ENCODE assay signal across 37 cellular contexts in genomic region chr3:185306847-185307246, GRCh38.
"Had no signal": no experiment of that assay in that cellular context is flagged by ENCODE, and none has a peak within 500 bp of the region (broad histone marks: within the 10 kb centered on the region; RNA-seq: fewer than 3 reads in every experiment).

No MANE protein-coding gene starts in this region.

- H3K4me3 Mint-ChIP-seq: activated CD4-positive, alpha-beta memory T cell treated with anti-CD3 and anti-CD28 coated beads, Interleukin-2, amount 10 ng/mL, durations not matched to agents 7 days and 5 days; activated CD4-positive, alpha-beta T cell treated with anti-CD3 and anti-CD28 coated beads for 36 hours; activated CD4-positive, alpha-beta T cell treated with anti-CD3 and anti-CD28 coated beads, Interleukin-2, amount 10 ng/mL, durations not matched to agents 7 days and 5 days; activated CD8-positive, alpha-beta memory T cell treated with anti-CD3 and anti-CD28 coated beads, Interleukin-2, amount 10 ng/mL, durations not matched to agents 7 days and 5 days; activated CD8-positive, alpha-beta T cell treated with anti-CD3 and anti-CD28 coated beads, Interleukin-2, amount 10 ng/mL, durations not matched to agents 7 days and 5 days; activated naive CD4-positive, alpha-beta T cell treated with anti-CD3 and anti-CD28 coated beads for 36 hours; activated naive CD8-positive, alpha-beta T cell treated with anti-CD3 and anti-CD28 coated beads for 36 hours; activated T-cell treated with anti-CD3 and anti-CD28 coated beads, Interleukin-2, amount 50 U/mL, for 24 hours; T-helper 1 cell treated with Interleukin-12 subunit alpha and Interleukin-12 subunit beta and Interleukin-4 antibody, amounts not matched to agents 30 μg/mL and 1 μg/mL, for 36 hours; T-helper 2 cell treated with Interferon-gamma antibody and Interleukin-4, amounts not matched to agents 5 μg/mL and 100 μg/mL, for 36 hours; WTC11 had no signal

- H3K27me3 ChIP-seq: adrenal gland, body of pancreas, brain microvascular endothelial cell, breast epithelium had no signal

- H3K27me3 Mint-ChIP-seq: activated CD4-positive, alpha-beta memory T cell treated with anti-CD3 and anti-CD28 coated beads, Interleukin-2, amount 10 ng/mL, durations not matched to agents 7 days and 5 days; activated CD4-positive, alpha-beta T cell treated with anti-CD3 and anti-CD28 coated beads for 36 hours; activated CD4-positive, alpha-beta T cell treated with anti-CD3 and anti-CD28 coated beads, Interleukin-2, amount 10 ng/mL, durations not matched to agents 7 days and 5 days; activated CD8-positive, alpha-beta memory T cell treated with anti-CD3 and anti-CD28 coated beads, Interleukin-2, amount 10 ng/mL, durations not matched to agents 7 days and 5 days; activated naive CD8-positive, alpha-beta T cell treated with anti-CD3 and anti-CD28 coated beads for 36 hours; activated T-cell treated with anti-CD3 and anti-CD28 coated beads, Interleukin-2, amount 50 U/mL, for 24 hours had no signal

- ATAC-seq: activated CD4-positive, alpha-beta T cell treated with anti-CD3 and anti-CD28 coated beads for 36 hours; activated CD4-positive, CD25-positive, alpha-beta regulatory T cell treated with anti-CD3 and anti-CD28 coated beads, Interleukin-2, amount 50 U/mL, for 24 hours; activated CD8-positive, alpha-beta memory T cell treated with anti-CD3 and anti-CD28 coated beads, Interleukin-2, amount 10 ng/mL, durations not matched to agents 7 days and 5 days; activated CD8-positive, alpha-beta T cell treated with anti-CD3 and anti-CD28 coated beads, Interleukin-2, amount 10 ng/mL, durations not matched to agents 7 days and 5 days; body of pancreas; WTC11 had no signal

- H3K4me3 ChIP-seq: adrenal gland, body of pancreas, breast epithelium had no signal

- H3K4me1 Mint-ChIP-seq: activated CD4-positive, alpha-beta T cell treated with anti-CD3 and anti-CD28 coated beads for 36 hours; activated naive CD8-positive, alpha-beta T cell treated with anti-CD3 and anti-CD28 coated beads for 36 hours had no signal

- H3K9me3 ChIP-seq: adrenal gland, body of pancreas had no signal

- H3K4me1 ChIP-seq: adrenal gland, breast epithelium had no signal

- FAIRE-seq: astrocyte, colon, TTC549 had no signal

- DNase-seq: activated CD4-positive, alpha-beta memory T cell treated with anti-CD3 and anti-CD28 coated beads, Interleukin-2, amount 10 ng/mL, durations not matched to agents 7 days and 5 days; activated CD4-positive, alpha-beta T cell treated with anti-CD3 and anti-CD28 coated beads for 1 hour; activated CD4-positive, alpha-beta T cell treated with anti-CD3 and anti-CD28 coated beads for 36 hours; activated CD4-positive, alpha-beta T cell treated with anti-CD3 and anti-CD28 coated beads for 48 hours; activated CD4-positive, alpha-beta T cell treated with anti-CD3 and anti-CD28 coated beads, Interleukin-2, amount 10 ng/mL, durations not matched to agents 7 days and 5 days; activated CD4-positive, alpha-beta T cell treated with anti-CD3 and anti-CD28 coated beads, Interleukin-2, amount 50 U/mL, for 48 hours; activated CD4-positive, CD25-positive, alpha-beta regulatory T cell; activated CD8-positive, alpha-beta memory T cell treated with anti-CD3 and anti-CD28 coated beads for 24 hours; activated CD8-positive, alpha-beta memory T cell treated with anti-CD3 and anti-CD28 coated beads, Interleukin-2, amount 10 ng/mL, durations not matched to agents 7 days and 5 days; activated CD8-positive, alpha-beta memory T cell treated with anti-CD3 and anti-CD28 coated beads, Interleukin-2, amount 50 U/mL, for 48 hours; activated CD8-positive, alpha-beta T cell treated with anti-CD3 and anti-CD28 coated beads, Interleukin-2, amount 10 ng/mL, durations not matched to agents 7 days and 5 days; activated effector memory CD4-positive, alpha-beta T cell treated with anti-CD3 and anti-CD28 coated beads, Interleukin-2, amount 50 U/mL, for 16 hours; activated gamma-delta T cell treated with Interleukin-2 at 50 U/mL for 16 hours; activated naive CD4-positive, alpha-beta T cell; activated naive CD4-positive, alpha-beta T cell treated with anti-CD3 and anti-CD28 coated beads for 36 hours; activated naive CD4-positive, alpha-beta T cell treated with anti-CD3 and anti-CD28 coated beads, Interleukin-2, amount 50 U/mL, for 16 hours; activated naive CD8-positive, alpha-beta T cell treated with anti-CD3 and anti-CD28 coated beads for 36 hours; activated T-cell treated with anti-CD3 and anti-CD28 coated beads, Interleukin-2, amount 50 U/mL, for 24 hours; activated T-cell treated with anti-CD3 and anti-CD28 coated beads, Interleukin-2, amount 50 U/mL, for 48 hours; adrenal gland; amniotic stem cell; aorta; body of pancreas; brain microvascular endothelial cell; central memory CD4-positive, alpha-beta T cell; T-helper 2 cell; T-helper 9 cell; WERI-Rb-1 had no signal

- H3K27ac ChIP-seq: adrenal gland, body of pancreas, brain microvascular endothelial cell, breast epithelium, WERI-Rb-1 had no signal

- H3K27ac Mint-ChIP-seq: activated CD4-positive, alpha-beta memory T cell treated with anti-CD3 and anti-CD28 coated beads, Interleukin-2, amount 10 ng/mL, durations not matched to agents 7 days and 5 days; activated CD4-positive, alpha-beta T cell treated with anti-CD3 and anti-CD28 coated beads for 36 hours; activated CD4-positive, alpha-beta T cell treated with anti-CD3 and anti-CD28 coated beads, Interleukin-2, amount 10 ng/mL, durations not matched to agents 7 days and 5 days; activated CD8-positive, alpha-beta memory T cell treated with anti-CD3 and anti-CD28 coated beads, Interleukin-2, amount 10 ng/mL, durations not matched to agents 7 days and 5 days; activated CD8-positive, alpha-beta T cell treated with anti-CD3 and anti-CD28 coated beads, Interleukin-2, amount 10 ng/mL, durations not matched to agents 7 days and 5 days; activated naive CD4-positive, alpha-beta T cell treated with anti-CD3 and anti-CD28 coated beads for 36 hours; activated naive CD4-positive, alpha-beta T cell treated with anti-CD3 and anti-CD28 coated beads, Interleukin-2, amount 50 U/mL, for 72 hours; activated naive CD8-positive, alpha-beta T cell treated with anti-CD3 and anti-CD28 coated beads for 36 hours; activated T-cell treated with anti-CD3 and anti-CD28 coated beads, Interleukin-2, amount 50 U/mL, for 24 hours; T-helper 1 cell treated with Interleukin-12 subunit alpha and Interleukin-12 subunit beta and Interleukin-4 antibody, amounts not matched to agents 30 μg/mL and 1 μg/mL, for 36 hours; T-helper 2 cell treated with Interferon-gamma antibody and Interleukin-4, amounts not matched to agents 5 μg/mL and 100 μg/mL, for 36 hours; WTC11 had no signal

- H3K36me3 ChIP-seq: adrenal gland, brain microvascular endothelial cell, breast epithelium, WERI-Rb-1 had no signal
